Comparison of ENCODE assay signal across 1 cellular context in the genomic region with DNA sequence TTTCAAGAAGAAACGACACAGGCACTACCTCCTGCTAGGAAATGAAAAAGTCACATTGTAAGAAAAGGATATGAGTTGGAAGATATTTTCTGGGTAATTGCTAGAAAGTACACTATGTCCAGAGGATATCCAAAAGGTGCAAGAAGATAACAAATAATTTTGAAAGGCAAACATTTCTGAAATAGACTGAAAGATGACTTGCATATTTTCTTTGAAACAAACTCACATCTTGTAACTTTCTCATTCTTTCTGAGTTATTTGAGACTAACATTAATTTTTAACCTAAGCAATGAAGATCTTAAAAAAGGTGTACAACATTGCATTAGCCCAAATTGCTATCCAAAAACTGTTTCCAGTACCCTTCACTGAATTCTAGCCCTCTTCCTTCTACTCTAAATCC.
TF ChIP-seq lines count a peak whose summit lies in the region.

No MANE protein-coding gene starts in this region.

TF ChIP-seq in A549, 52 proteins besides CTCF, POLR2A, EP300 and RAD21 (continued from another document):
- TF ChIP-seq, protein P1, sequence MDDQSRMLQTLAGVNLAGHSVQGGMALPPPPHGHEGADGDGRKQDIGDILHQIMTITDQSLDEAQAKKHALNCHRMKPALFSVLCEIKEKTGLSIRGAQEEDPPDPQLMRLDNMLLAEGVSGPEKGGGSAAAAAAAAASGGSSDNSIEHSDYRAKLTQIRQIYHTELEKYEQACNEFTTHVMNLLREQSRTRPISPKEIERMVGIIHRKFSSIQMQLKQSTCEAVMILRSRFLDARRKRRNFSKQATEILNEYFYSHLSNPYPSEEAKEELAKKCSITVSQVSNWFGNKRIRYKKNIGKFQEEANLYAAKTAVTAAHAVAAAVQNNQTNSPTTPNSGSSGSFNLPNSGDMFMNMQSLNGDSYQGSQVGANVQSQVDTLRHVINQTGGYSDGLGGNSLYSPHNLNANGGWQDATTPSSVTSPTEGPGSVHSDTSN (IDR thresholded peaks at IDR 0.05) = no peak
- TF ChIP-seq HOXB5 (CRISPR knock-in tag; IDR thresholded peaks at IDR 0.05) = no peak
